Comparison of ENCODE assay signal across 21 cellular contexts in genomic region chr4:159383569-159383934, GRCh38.
"Had no signal": no experiment of that assay in that cellular context is flagged by ENCODE, and none has a peak within 500 bp of the region (broad histone marks: within the 10 kb centered on the region; RNA-seq: fewer than 3 reads in every experiment).

No MANE protein-coding gene starts in this region.

- H3K27ac ChIP-seq: esophagus muscularis mucosa, gastroesophageal sphincter, prostate gland, right atrium auricular region, suprapubic skin, transverse colon, uterus had no signal

- H3K36me3 ChIP-seq: esophagus muscularis mucosa, gastroesophageal sphincter, heart left ventricle, left ventricle myocardium inferior, prostate gland, right atrium auricular region, suprapubic skin, transverse colon, uterus had no signal

- H3K4me1 ChIP-seq: esophagus muscularis mucosa, gastroesophageal sphincter, prostate gland, right atrium auricular region, suprapubic skin, transverse colon, uterus had no signal

- H3K27me3 ChIP-seq: esophagus muscularis mucosa, gastroesophageal sphincter, heart left ventricle, right atrium auricular region, suprapubic skin, transverse colon, uterus had no signal

- H3K4me3 ChIP-seq: esophagus muscularis mucosa, gastroesophageal sphincter, heart left ventricle, left ventricle myocardium inferior, prostate gland, right atrium auricular region, suprapubic skin, transverse colon, uterus had no signal

- DNase-seq: activated CD4-positive, alpha-beta memory T cell treated with anti-CD3 and anti-CD28 coated beads, Interleukin-2, amount 10 ng/mL, durations not matched to agents 7 days and 5 days; activated CD4-positive, alpha-beta T cell treated with anti-CD3 and anti-CD28 coated beads for 48 hours; activated CD4-positive, CD25-positive, alpha-beta regulatory T cell; activated CD8-positive, alpha-beta memory T cell treated with anti-CD3 and anti-CD28 coated beads, Interleukin-2, amount 10 ng/mL, durations not matched to agents 7 days and 5 days; activated naive CD4-positive, alpha-beta T cell treated with Interleukin-2 at 50 U/mL for 16 hours; cortex of kidney; heart left ventricle; immature natural killer cell; kidney glomerular epithelial cell; left ventricle myocardium inferior; mammary epithelial cell; stimulated activated CD4-positive, alpha-beta T cell treated with anti-CD3 and anti-CD28 coated beads, Interleukin-2, amount 100 ng/mL, for 48 hours; stimulated activated naive CD8-positive, alpha-beta T cell treated with anti-CD3 and anti-CD28 coated beads, Interleukin-15, amount 100 ng/mL, for 72 hours; T-helper 9 cell; transverse colon; uterus had no signal

- ATAC-seq: activated CD8-positive, alpha-beta memory T cell treated with anti-CD3 and anti-CD28 coated beads, Interleukin-2, amount 10 ng/mL, durations not matched to agents 7 days and 5 days; gastroesophageal sphincter; heart left ventricle; stimulated activated naive CD8-positive, alpha-beta T cell treated with anti-CD3 and anti-CD28 coated beads, Interleukin-15, amount 100 ng/mL, for 72 hours had no signal

- H3K9me3 ChIP-seq: prostate gland, suprapubic skin, transverse colon, uterus had no signal
